20 cellular contexts compared by ENCODE assay signal in the genomic region with DNA sequence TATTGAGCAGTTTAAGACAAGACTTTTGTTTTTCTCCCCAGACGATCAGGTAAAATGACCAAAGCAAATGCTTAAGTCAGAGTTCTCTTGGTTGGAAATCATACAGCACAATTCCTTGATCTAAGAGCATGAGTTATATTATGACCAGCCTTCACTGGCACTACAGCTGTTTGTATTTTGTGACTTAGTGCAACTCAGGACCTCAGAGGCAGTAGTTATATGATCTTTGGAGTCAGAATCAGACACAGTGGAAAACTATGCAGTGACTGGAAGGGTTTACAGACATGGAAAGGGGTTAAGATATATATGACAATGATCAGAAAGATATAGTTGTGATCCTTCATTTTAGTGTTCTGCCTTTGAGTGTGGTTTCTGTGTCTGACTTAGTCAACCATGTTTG.
"Had no signal": no experiment of that assay in that cellular context is flagged by ENCODE, and none has a peak within 500 bp of the region (broad histone marks: within the 10 kb centered on the region; RNA-seq: fewer than 3 reads in every experiment).

No MANE protein-coding gene starts in this region.

- H3K4me3 ChIP-seq: lung, skin epidermis, transverse colon had no signal

- DNase-seq: activated CD4-positive, alpha-beta T cell treated with anti-CD3 and anti-CD28 coated beads, Interleukin-2, amount 50 U/mL, for 1 hour; activated CD4-positive, CD25-positive, alpha-beta regulatory T cell; activated gamma-delta T cell; amygdala; effector CD8-positive, alpha-beta T cell; head of caudate nucleus; left cardiac atrium; midbrain; stimulated activated CD4-positive, alpha-beta T cell treated with anti-CD3 and anti-CD28 coated beads, Interleukin-4, amount 100 ng/mL, for 4 hours; stimulated activated CD8-positive, alpha-beta memory T cell treated with anti-CD3 and anti-CD28 coated beads, Interleukin-4, amount 100 ng/mL, for 48 hours; stimulated activated naive CD4-positive, alpha-beta T cell treated with Interleukin-2 at 50 U/mL for 16 hours; transverse colon had no signal

- H3K27me3 ChIP-seq: neutrophil, transverse colon had no signal

- H3K4me1 ChIP-seq: transverse colon had no signal

- H3K27me3 Mint-ChIP-seq: brain; central memory CD8-positive, alpha-beta T cell had no signal

- H3K4me3 Mint-ChIP-seq: brain; central memory CD8-positive, alpha-beta T cell had no signal

- H3K27ac Mint-ChIP-seq: activated naive CD4-positive, alpha-beta T cell treated with anti-CD3 and anti-CD28 coated beads, Interleukin-2, amount 50 U/mL, for 72 hours had no signal

- H3K9me3 ChIP-seq: neutrophil, transverse colon had no signal

- H3K27ac ChIP-seq: neutrophil, skin epidermis, transverse colon had no signal

- ATAC-seq: activated naive CD4-positive, alpha-beta T cell treated with anti-CD3 and anti-CD28 coated beads, Interleukin-2, amount 50 U/mL, for 72 hours; left cardiac atrium had no signal

- FAIRE-seq: endothelial cell of umbilical vein, frontal cortex had no signal

- H3K9me3 Mint-ChIP-seq: activated naive CD4-positive, alpha-beta T cell treated with anti-CD3 and anti-CD28 coated beads, Interleukin-2, amount 50 U/mL, for 72 hours; brain; central memory CD8-positive, alpha-beta T cell had no signal
